ENCODE assay signal across 8 cellular contexts in the genomic region with DNA sequence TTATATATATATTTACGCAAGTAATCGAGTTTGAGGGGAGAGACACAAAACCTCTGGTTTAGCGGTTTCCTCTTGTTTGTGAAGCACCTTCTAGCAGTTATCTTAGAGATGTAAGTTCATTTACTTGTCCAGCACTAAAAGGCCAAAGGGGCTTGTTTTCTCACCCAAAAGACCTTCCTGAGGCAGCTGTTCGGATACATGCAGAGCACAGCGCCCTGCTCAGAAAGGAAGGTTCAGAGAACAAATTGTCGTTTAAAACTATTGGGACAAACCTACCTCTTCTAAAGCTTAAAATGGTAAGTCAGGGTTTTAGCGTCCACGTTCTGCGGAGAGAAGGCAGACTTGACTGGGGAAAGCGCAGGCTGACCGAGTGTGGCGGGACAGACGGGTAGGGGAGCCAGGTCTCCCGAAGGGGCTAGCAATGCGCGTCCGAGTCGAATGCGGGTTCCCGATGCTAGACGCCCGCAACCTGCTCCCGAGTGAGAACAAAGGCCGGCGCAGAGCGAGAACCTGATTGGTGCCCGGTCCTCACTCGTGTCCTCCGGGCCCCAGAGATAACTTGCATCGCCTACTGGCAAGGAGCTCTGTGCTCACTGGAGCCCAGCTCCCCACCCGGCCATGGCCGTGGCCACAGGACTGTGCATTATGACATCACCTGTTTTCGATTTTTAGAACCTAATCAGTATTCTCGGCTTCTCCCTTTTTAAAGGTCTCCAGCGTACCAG. TPM values are rescaled to one million over a fixed set of nuclear protein-coding genes. Genes with fewer than 3 reads are reported as not detected.
DNase-seq lines count a peak whose midpoint lies in the region; ATAC-seq and TF ChIP-seq lines count a peak whose summit lies in the region.

No MANE protein-coding gene starts in this region.

- TF ChIP-seq CTCF in fibroblast of pulmonary artery (IDR thresholded peaks at IDR 0.05; ENCODE audit: low read length, missing control alignments), result no peak
- no peak for TF ChIP-seq CTCF in stomach (IDR thresholded peaks at IDR 0.05)

- intact Hi-C loops in stomach (cut with DNase I; ENCODE audit: low total_unique reads), result no loop called here

- WGBS in stomach, 5 donors, result 2 to 7% (median 2%) methylated on average over 29 to 35 of the region's 35 CpGs

- no peaks in the 10 kb centered on the region for H3K9me3 Mint-ChIP-seq in activated T-helper 17 cell treated with anti-CD3 and anti-CD28 coated beads, Interleukin-2, amount 50 U/mL, for 72 hours
- no peaks in the 10 kb centered on the region for H3K9me3 Mint-ChIP-seq in naive thymus-derived CD8-positive, alpha-beta T cell

- POLR2A ChIA-PET in naive thymus-derived CD8-positive, alpha-beta T cell (lab: Charles Lee), result interaction anchor here (0.6 to 5.1 kb wide), 24 partner anchors 9 to 558 kb away, joined by 3 to 71 read pairs (median 7); partner anchors contain the start of genes CEP57, ENDOD1, FAM76B and SRSF8

- no peaks in the 10 kb centered on the region for H3K27me3 ChIP-seq in stomach

- H3K27ac Mint-ChIP-seq in activated T-helper 17 cell treated with anti-CD3 and anti-CD28 coated beads, Interleukin-2, amount 50 U/mL, for 72 hours, result no peak overlapping the region
- H3K27ac Mint-ChIP-seq in naive thymus-derived CD8-positive, alpha-beta T cell, result no peak overlapping the region

- ATAC-seq in GM18499 (IDR thresholded peaks at IDR 0.05; ENCODE audit: insufficient read depth, unreplicated experiment) (peak; percentile 25), HG02973 (IDR thresholded peaks at IDR 0.05; ENCODE audit: unreplicated experiment) (peak; percentile 29)
- ATAC-seq in activated T-helper 17 cell treated with anti-CD3 and anti-CD28 coated beads, Interleukin-2, amount 50 U/mL, for 72 hours (replicated peaks), result peak; percentile 42
- ATAC-seq in naive thymus-derived CD8-positive, alpha-beta T cell, result peak; percentile 11 to 37

- no peaks in the 10 kb centered on the region for H3K27me3 Mint-ChIP-seq in activated T-helper 17 cell treated with anti-CD3 and anti-CD28 coated beads, Interleukin-2, amount 50 U/mL, for 72 hours
- no peaks in the 10 kb centered on the region for H3K27me3 Mint-ChIP-seq in naive thymus-derived CD8-positive, alpha-beta T cell

- H3K9me3 ChIP-seq in stomach, result no peaks in the 10 kb centered on the region

- H3K27ac ChIP-seq in stomach, result peak overlapping the region; percentile 80 to 93 (median 88)

- H3K36me3 ChIP-seq in stomach, result no peaks in the 10 kb centered on the region

- peaks cover 4 to 38% (median 22%) of the 10 kb centered on the region in 4 donors for H3K4me1 ChIP-seq in stomach

- H3K4me3 ChIP-seq in fibroblast of pulmonary artery (replicated peaks; ENCODE audit: low read depth, low read length), result peak overlapping the region; percentile 71
- H3K4me3 ChIP-seq in stomach, result peak overlapping the region; percentile 78 to 93 (median 80)

- TF ChIP-seq EP300 in stomach (IDR thresholded peaks at IDR 0.05), result no peak

- H3K36me3 Mint-ChIP-seq in activated T-helper 17 cell treated with anti-CD3 and anti-CD28 coated beads, Interleukin-2, amount 50 U/mL, for 72 hours (ENCODE audit: low read depth), result no peaks in the 10 kb centered on the region
- no peaks in the 10 kb centered on the region for H3K36me3 Mint-ChIP-seq in naive thymus-derived CD8-positive, alpha-beta T cell

- peaks cover 18% of the 10 kb centered on the region for H3K4me1 Mint-ChIP-seq in activated T-helper 17 cell treated with anti-CD3 and anti-CD28 coated beads, Interleukin-2, amount 50 U/mL, for 72 hours
- H3K4me1 Mint-ChIP-seq in naive thymus-derived CD8-positive, alpha-beta T cell, result peaks cover 8 to 57% (median 29%) of the 10 kb centered on the region in 4 donors

- DNase-seq in NOMO-1 treated with dmso at 0.1 percent for 144 hours (lab: John Stamatoyannopoulos, UW; ENCODE audit: unreplicated experiment) (peak; percentile 49), fibroblast of pulmonary artery (ENCODE audit: low read depth) (peak; percentile 45), stomach (peak; percentile 65), COLO829 (ENCODE audit: low spot score) (no peak)
- DNase-seq in naive thymus-derived CD8-positive, alpha-beta T cell, result peak; percentile 52 to 82 (median 62)

- H3K4me3 Mint-ChIP-seq in activated T-helper 17 cell treated with anti-CD3 and anti-CD28 coated beads, Interleukin-2, amount 50 U/mL, for 72 hours, result no peak overlapping the region
- no peak overlapping the region for H3K4me3 Mint-ChIP-seq in naive thymus-derived CD8-positive, alpha-beta T cell

- no peak for TF ChIP-seq POLR2A in stomach (IDR thresholded peaks at IDR 0.05)

RNA-seq across cellular contexts. Expression of gene SESN3, which starts 1.0 kb away (rescaled TPM):
- 1 to 10 TPM; 4.6 to 9.7 TPM for total RNA-seq in activated T-helper 17 cell treated with anti-CD3 and anti-CD28 coated beads, Interleukin-2, amount 50 U/mL, for 72 hours
- 10 to 100 TPM; 85.4 to 86.2 TPM for total RNA-seq in naive thymus-derived CD8-positive, alpha-beta T cell
- polyA plus RNA-seq in naive thymus-derived CD8-positive, alpha-beta T cell, result 1 to 10 TPM; 1.3 to 1.8 (median 1.7) TPM
- 10 to 100 TPM in 3 of 5 donors, 1 to 10 TPM in 2; 5.5 to 43.7 (median 12.1) TPM for total RNA-seq in stomach
- 1 to 10 TPM; 2.7 to 4.7 (median 3.8) TPM for polyA plus RNA-seq in stomach
